ENCODE assay signal across 8 cellular contexts in the genomic region with DNA sequence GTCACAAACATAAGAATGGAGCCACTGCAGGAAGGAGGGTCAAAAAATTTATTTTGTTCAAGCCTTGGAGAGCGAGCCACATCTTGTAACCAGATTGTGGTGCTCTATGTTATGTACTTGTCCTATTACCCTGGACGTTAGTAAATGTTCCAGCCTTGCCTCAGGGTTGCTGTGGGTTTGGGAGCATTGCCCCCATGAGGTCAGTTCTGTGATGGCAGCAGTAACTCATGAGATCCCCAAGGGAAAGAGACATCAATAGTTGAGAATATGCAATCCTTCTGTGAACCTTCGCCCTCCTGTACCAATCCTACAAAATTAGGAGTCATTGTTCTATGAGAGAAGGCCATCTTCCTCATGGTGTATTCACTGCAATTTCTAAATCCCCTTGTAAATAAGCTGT. TPM values are rescaled to one million over a fixed set of nuclear protein-coding genes. Genes with fewer than 3 reads are reported as not detected.
A peak's percentile ranks its signal among the peaks of the same experiment; 100 is the strongest.
DNase-seq lines count a peak whose midpoint lies in the region; TF ChIP-seq lines count a peak whose summit lies in the region.

No MANE protein-coding gene starts in this region.

- peak; percentile 38 for TF ChIP-seq CTCF in AG04449 (IDR thresholded peaks at IDR 0.05; ENCODE audit: insufficient read depth, low read length, missing control alignments)
- peak; percentile 57 for TF ChIP-seq CTCF in GM12873 (IDR thresholded peaks at IDR 0.05; ENCODE audit: insufficient read depth, low read depth, low read length, missing control alignments)
- peak in 3 of 6 experiments; percentile 15 to 34 (median 26) for TF ChIP-seq CTCF in Peyer's patch (IDR thresholded peaks at IDR 0.05)

- H3K27me3 ChIP-seq in SJCRH30 (no peaks in the 10 kb centered on the region), Peyer's patch (no peaks in the 10 kb centered on the region)

- POLR2A ChIA-PET in AG04449 (lab: Yijun Ruan, JAX) = no interaction called here
- POLR2A ChIA-PET in activated CD4-positive, alpha-beta T cell treated with anti-CD3 and anti-CD28 coated beads, Interleukin-2, amount 10 ng/mL, durations not matched to agents 7 days and 5 days (lab: Charles Lee) = no interaction called here

- H3K9me3 ChIP-seq in SJCRH30 (replicated peaks) (no peaks in the 10 kb centered on the region), Peyer's patch (no peaks in the 10 kb centered on the region)

- H3K27me3 Mint-ChIP-seq in activated CD4-positive, alpha-beta T cell treated with anti-CD3 and anti-CD28 coated beads, Interleukin-2, amount 10 ng/mL, durations not matched to agents 7 days and 5 days = no peaks in the 10 kb centered on the region

- H3K27ac ChIP-seq in SJCRH30 (no peak overlapping the region), Peyer's patch (no peak overlapping the region)

- H3K36me3 ChIP-seq in SJCRH30 (no peaks in the 10 kb centered on the region), Peyer's patch (no peaks in the 10 kb centered on the region)

- H3K4me1 Mint-ChIP-seq in activated CD4-positive, alpha-beta T cell treated with anti-CD3 and anti-CD28 coated beads, Interleukin-2, amount 10 ng/mL, durations not matched to agents 7 days and 5 days = peaks cover 4% of the 10 kb centered on the region

- TF ChIP-seq POLR2A in Peyer's patch (IDR thresholded peaks at IDR 0.05) = no peak

- H3K9me3 Mint-ChIP-seq in activated CD4-positive, alpha-beta T cell treated with anti-CD3 and anti-CD28 coated beads, Interleukin-2, amount 10 ng/mL, durations not matched to agents 7 days and 5 days = no peaks in the 10 kb centered on the region

- no peak overlapping the region for H3K27ac Mint-ChIP-seq in activated CD4-positive, alpha-beta T cell treated with anti-CD3 and anti-CD28 coated beads, Interleukin-2, amount 10 ng/mL, durations not matched to agents 7 days and 5 days

- H3K4me3 Mint-ChIP-seq in activated CD4-positive, alpha-beta T cell treated with anti-CD3 and anti-CD28 coated beads, Interleukin-2, amount 10 ng/mL, durations not matched to agents 7 days and 5 days = no peak overlapping the region

- H3K4me1 ChIP-seq in SJCRH30 (no peaks in the 10 kb centered on the region), Peyer's patch (no peaks in the 10 kb centered on the region)

- CTCF ChIA-PET in AG04449 (lab: Yijun Ruan, JAX) = interaction anchor here (4.2 to 4.4 kb wide), 2 partner anchors 252 to 325 kb away, joined by 19 to 25 read pairs; no protein-coding TSS in a partner anchor
- CTCF ChIA-PET in activated CD4-positive, alpha-beta T cell treated with anti-CD3 and anti-CD28 coated beads, Interleukin-2, amount 10 ng/mL, durations not matched to agents 7 days and 5 days (lab: Charles Lee) = no interaction called here

- DNase-seq in AG04449 (ENCODE audit: low read depth, low spot score) = no peak
- peak; percentile 31 for DNase-seq in HT1080 (ENCODE audit: low read depth)
- DNase-seq in SJCRH30 = peak; percentile 32 to 61
- peak; percentile 45 for DNase-seq in glomerular visceral epithelial cell (ENCODE audit: extremely low spot score)
- DNase-seq in Peyer's patch = no peak
- DNase-seq in cortex of kidney (lab: John Stamatoyannopoulos, UW) = no peak
- no peak for DNase-seq in activated CD4-positive, alpha-beta T cell treated with anti-CD3 and anti-CD28 coated beads, Interleukin-2, amount 10 ng/mL, durations not matched to agents 7 days and 5 days

- no peaks in the 10 kb centered on the region for H3K36me3 Mint-ChIP-seq in activated CD4-positive, alpha-beta T cell treated with anti-CD3 and anti-CD28 coated beads, Interleukin-2, amount 10 ng/mL, durations not matched to agents 7 days and 5 days (ENCODE audit: low read depth)

- H3K4me3 ChIP-seq in AG04449 (ENCODE audit: low read depth, low read length) (no peak overlapping the region), SJCRH30 (no peak overlapping the region), Peyer's patch (no peak overlapping the region)

RNA-seq across cellular contexts. Expression of a gene that starts 16.4 kb away (rescaled TPM):
- total RNA-seq in HT1080 (2014; rRNA removed; shearing (Covaris generic)) = not detected in 2 replicates
- polyA plus RNA-seq in HT1080 (2015; cell fraction: cytosol; rRNA removed) = 0.14 and 0.16 TPM in 2 replicates
- polyA plus RNA-seq in HT1080 (2015; cell fraction: nucleus; rRNA removed) = 0.16 TPM in 1 of 2 replicates, not detected in the other
- 0.23 and 0.45 TPM in 2 replicates for total RNA-seq in SJCRH30 (2014; rRNA removed; shearing (Covaris generic))
- total RNA-seq in Peyer's patch = not detected
- total RNA-seq in activated CD4-positive, alpha-beta T cell treated with anti-CD3 and anti-CD28 coated beads, Interleukin-2, amount 10 ng/mL, durations not matched to agents 7 days and 5 days = not detected

RNA-seq across cellular contexts. Expression of a gene that starts 46.7 kb away (rescaled TPM):
- 0.57 and 1.0 TPM in 2 replicates for total RNA-seq in HT1080 (2014; rRNA removed; shearing (Covaris generic))
- 0.13 and 0.19 TPM in 2 replicates for polyA plus RNA-seq in HT1080 (2015; cell fraction: cytosol; rRNA removed)
- 0.56 and 1.3 TPM in 2 replicates for polyA plus RNA-seq in HT1080 (2015; cell fraction: nucleus; rRNA removed)
- 0.79 and 2.2 TPM in 2 replicates for total RNA-seq in SJCRH30 (2014; rRNA removed; shearing (Covaris generic))
- 10 to 100 TPM in 1 of 4 donors, 1 to 10 TPM in 3; 5.4 to 13.2 (median 7.4) TPM for total RNA-seq in Peyer's patch
- 1 to 10 TPM; 2.0 to 2.3 TPM for total RNA-seq in activated CD4-positive, alpha-beta T cell treated with anti-CD3 and anti-CD28 coated beads, Interleukin-2, amount 10 ng/mL, durations not matched to agents 7 days and 5 days

Comparison
In these comparisons a context has a peak if more than half of its experiments do, and no peak if none do; other contexts are left out.
1. DNase-seq: peak in HT1080 (single experiment), SJCRH30 (2 of 2) and glomerular visceral epithelial cell (single experiment); none in AG04449 (single experiment), Peyer's patch (0 of 3), cortex of kidney (single experiment) and activated CD4-positive, alpha-beta T cell treated with anti-CD3 and anti-CD28 coated beads, Interleukin-2, amount 10 ng/mL, durations not matched to agents 7 days and 5 days (single experiment).